19 cellular contexts compared by ENCODE assay signal in genomic region chr3:46989146-46989810, GRCh38. TPM values are rescaled to one million over a fixed set of nuclear protein-coding genes. Genes with fewer than 3 reads are reported as not detected.
DNase-seq lines count a peak whose midpoint lies in the region; ATAC-seq and TF ChIP-seq lines count a peak whose summit lies in the region.
"Had no signal": no experiment of that assay in that cellular context is flagged by ENCODE, and none has a peak within 500 bp of the region (broad histone marks: within the 10 kb centered on the region; RNA-seq: fewer than 3 reads in every experiment).

No MANE protein-coding gene starts in this region.

- no peak overlapping the region for H3K27ac ChIP-seq in endodermal cell (ENCODE audit: low read depth, low read length)
- H3K27ac ChIP-seq: neural progenitor cell, right lobe of liver had no signal

- whole genome bisulfite sequencing in endodermal cell (ENCODE audit: insufficient coverage in 1 of 2, insufficient read length in 1 of 2), 2 experiments = 85 to 87% methylated on average over 11 to 17 of the region's 17 CpGs

- H3K4me1 Mint-ChIP-seq in activated naive CD4-positive, alpha-beta T cell treated with anti-CD3 and anti-CD28 coated beads for 36 hours (ENCODE audit: low read depth) = peaks cover 50% of the 10 kb centered on the region
- H3K4me1 Mint-ChIP-seq in T-cell (peaks cover 62 to 74% (median 62%) of the 10 kb centered on the region in 3 donors), endodermal cell (peaks cover 30% of the 10 kb centered on the region), endothelial cell (ENCODE audit: unreplicated experiment) (peaks cover 41% of the 10 kb centered on the region)
- H3K4me1 Mint-ChIP-seq in stimulated activated naive CD8-positive, alpha-beta T cell treated with anti-CD3 and anti-CD28 coated beads, Interleukin-15, amount 100 ng/mL, for 72 hours = peaks cover 65% of the 10 kb centered on the region

- H3K4me3 Mint-ChIP-seq in activated naive CD4-positive, alpha-beta T cell treated with anti-CD3 and anti-CD28 coated beads for 36 hours = peak overlapping the region; percentile 82
- H3K4me3 Mint-ChIP-seq in T-cell (peak overlapping the region in 1 of 3 donors; percentile 67), endodermal cell (no peak overlapping the region), endothelial cell (ENCODE audit: unreplicated experiment) (no peak overlapping the region)
- H3K4me3 Mint-ChIP-seq in stimulated activated naive CD8-positive, alpha-beta T cell treated with anti-CD3 and anti-CD28 coated beads, Interleukin-15, amount 100 ng/mL, for 72 hours = peak overlapping the region; percentile 41 to 49
- H3K4me3 Mint-ChIP-seq: neural progenitor cell had no signal

- intact Hi-C loops in activated naive CD4-positive, alpha-beta T cell treated with anti-CD3 and anti-CD28 coated beads for 36 hours (cut with micrococcal nuclease) = loop anchor here (5.0 to 10.0 kb wide), 2 partner anchors 37 to 294 kb away; partner anchors contain the start of gene ALS2CL

- H3K9me3 Mint-ChIP-seq in activated naive CD4-positive, alpha-beta T cell treated with anti-CD3 and anti-CD28 coated beads for 36 hours = no peaks in the 10 kb centered on the region
- H3K9me3 Mint-ChIP-seq in T-cell (no peaks in the 10 kb centered on the region), endodermal cell (no peaks in the 10 kb centered on the region), endothelial cell (ENCODE audit: unreplicated experiment) (no peaks in the 10 kb centered on the region)
- H3K9me3 Mint-ChIP-seq in stimulated activated naive CD8-positive, alpha-beta T cell treated with anti-CD3 and anti-CD28 coated beads, Interleukin-15, amount 100 ng/mL, for 72 hours = no peaks in the 10 kb centered on the region
- H3K9me3 Mint-ChIP-seq: neural progenitor cell had no signal

- H3K9me3 ChIP-seq in endodermal cell (ENCODE audit: control insufficient read depth, low read length) = no peaks in the 10 kb centered on the region
- H3K9me3 ChIP-seq: right lobe of liver, vagina had no signal

- no peak overlapping the region for H3K4me3 ChIP-seq in endodermal cell (ENCODE audit: low read length)
- H3K4me3 ChIP-seq: lung, neural progenitor cell, right lobe of liver, vagina had no signal

- DNase-seq in activated naive CD4-positive, alpha-beta T cell treated with anti-CD3 and anti-CD28 coated beads for 36 hours = no peak
- no peak for DNase-seq in activated naive CD4-positive, alpha-beta T cell (lab: John Stamatoyannopoulos, UW)
- DNase-seq in T-cell (no peak), endodermal cell (peak; percentile 85), endothelial cell (ENCODE audit: low spot score) (no peak), GM03348 (ENCODE audit: low spot score) (no peak)
- no peak for DNase-seq in stimulated activated naive CD8-positive, alpha-beta T cell treated with anti-CD3 and anti-CD28 coated beads, Interleukin-15, amount 100 ng/mL, for 72 hours
- DNase-seq in activated CD4-positive, CD25-positive, alpha-beta regulatory T cell (lab: John Stamatoyannopoulos, UW) = no peak
- DNase-seq: effector memory CD4-positive, alpha-beta T cell; foreskin fibroblast; NCI-H1417; NCI-H226; OCI-M1; right lobe of liver; stimulated activated CD4-positive, alpha-beta T cell treated with anti-CD3 and anti-CD28 coated beads, Interleukin-4, amount 100 ng/mL, for 1 hour had no signal

- ATAC-seq in T-cell (replicated peaks in 1 of 4) = no peak
- no peak for ATAC-seq in stimulated activated naive CD8-positive, alpha-beta T cell treated with anti-CD3 and anti-CD28 coated beads, Interleukin-15, amount 100 ng/mL, for 72 hours
- ATAC-seq: activated CD4-positive, CD25-positive, alpha-beta regulatory T cell treated with anti-CD3 and anti-CD28 coated beads, Interleukin-2, amount 50 U/mL, for 24 hours; right lobe of liver had no signal

- no peak overlapping the region for H3K9ac ChIP-seq in endodermal cell (ENCODE audit: extremely low read depth, low read length, poor library complexity, severe bottlenecking)
- H3K9ac ChIP-seq: neural progenitor cell had no signal

- H3K27ac Mint-ChIP-seq in activated naive CD4-positive, alpha-beta T cell treated with anti-CD3 and anti-CD28 coated beads for 36 hours = peak overlapping the region; percentile 59
- H3K27ac Mint-ChIP-seq in T-cell = peak overlapping the region; percentile 78 to 95
- peak overlapping the region; percentile 82 for H3K27ac Mint-ChIP-seq in endodermal cell
- H3K27ac Mint-ChIP-seq in stimulated activated naive CD8-positive, alpha-beta T cell treated with anti-CD3 and anti-CD28 coated beads, Interleukin-15, amount 100 ng/mL, for 72 hours = no peak overlapping the region
- no peak overlapping the region for H3K27ac Mint-ChIP-seq in endothelial cell (ENCODE audit: unreplicated experiment)
- H3K27ac Mint-ChIP-seq: neural progenitor cell had no signal

- TF ChIP-seq CTCF in endodermal cell (conservative IDR thresholded peaks at IDR 0.05) (no peak), endothelial cell (IDR thresholded peaks at IDR 0.05; ENCODE audit: unreplicated experiment) (no peak)

- POLR2A ChIA-PET in T-cell (lab: Charles Lee) = no interaction called here

- peaks cover 10% of the 10 kb centered on the region for H3K4me1 ChIP-seq in endodermal cell (ENCODE audit: control insufficient read depth, insufficient read depth, low read length)
- H3K4me1 ChIP-seq: right lobe of liver had no signal

- CTCF ChIA-PET in activated naive CD4-positive, alpha-beta T cell treated with anti-CD3 and anti-CD28 coated beads for 36 hours (lab: Charles Lee) = interaction anchor here (0.5 kb wide), 1 partner anchor 38 kb away, joined by 4 read pairs; no protein-coding TSS in a partner anchor
- CTCF ChIA-PET in T-cell (lab: Charles Lee) = interaction anchor here in 1 of 2 donors (0.5 kb wide), 1 partner anchor 36 kb away, joined by 3 read pairs; no protein-coding TSS in a partner anchor

- no peaks in the 10 kb centered on the region for H3K27me3 Mint-ChIP-seq in activated naive CD4-positive, alpha-beta T cell treated with anti-CD3 and anti-CD28 coated beads for 36 hours (ENCODE audit: low read depth)
- H3K27me3 Mint-ChIP-seq in T-cell (no peaks in the 10 kb centered on the region), endodermal cell (ENCODE audit: insufficient read depth) (no peaks in the 10 kb centered on the region), endothelial cell (ENCODE audit: unreplicated experiment) (peaks cover 5% of the 10 kb centered on the region)
- H3K27me3 Mint-ChIP-seq in stimulated activated naive CD8-positive, alpha-beta T cell treated with anti-CD3 and anti-CD28 coated beads, Interleukin-15, amount 100 ng/mL, for 72 hours = no peaks in the 10 kb centered on the region

- peaks cover 4% of the 10 kb centered on the region for H3K36me3 ChIP-seq in endodermal cell (ENCODE audit: control insufficient read depth, insufficient read depth, low read length)
- H3K36me3 ChIP-seq: neural progenitor cell, right lobe of liver had no signal

- peaks cover 8% of the 10 kb centered on the region for H3K36me3 Mint-ChIP-seq in activated naive CD4-positive, alpha-beta T cell treated with anti-CD3 and anti-CD28 coated beads for 36 hours (ENCODE audit: low read depth)
- H3K36me3 Mint-ChIP-seq in T-cell = peaks cover 19% of the 10 kb centered on the region
- peaks cover 6% of the 10 kb centered on the region for H3K36me3 Mint-ChIP-seq in endodermal cell (ENCODE audit: low read depth)
- H3K36me3 Mint-ChIP-seq in endothelial cell (ENCODE audit: low read depth, unreplicated experiment) = peaks cover 18% of the 10 kb centered on the region
- H3K36me3 Mint-ChIP-seq: neural progenitor cell had no signal

- no peaks in the 10 kb centered on the region for H3K27me3 ChIP-seq in endodermal cell (ENCODE audit: control insufficient read depth, insufficient read depth, low read length, poor library complexity, severe bottlenecking)
- H3K27me3 ChIP-seq: neural progenitor cell, right lobe of liver, vagina had no signal

RNA-seq across cellular contexts. Expression of gene NBEAL2, which starts 9.8 kb away (rescaled TPM):
- 10 to 100 TPM; 85.0 to 92.4 TPM for total RNA-seq in activated naive CD4-positive, alpha-beta T cell treated with anti-CD3 and anti-CD28 coated beads for 36 hours
- total RNA-seq in T-cell = 100 to 1,000 TPM; 141 to 206 (median 182) TPM
- total RNA-seq in endodermal cell = 10 to 100 TPM; 59.2 to 64.0 TPM
- polyA plus RNA-seq in endodermal cell (2013, experiment 1 of 2) = 22.9 TPM
- polyA plus RNA-seq in endodermal cell (2013, experiment 2 of 2) = 17.8 TPM
- total RNA-seq in endothelial cell (ENCODE audit: unreplicated experiment) = 202 TPM

RNA-seq across cellular contexts. Expression of gene CCDC12, which starts 12.7 kb away (rescaled TPM):
- 10 to 100 TPM; 37.6 to 43.0 TPM for total RNA-seq in activated naive CD4-positive, alpha-beta T cell treated with anti-CD3 and anti-CD28 coated beads for 36 hours
- total RNA-seq in T-cell (10 to 100 TPM; 66.5 to 78.4 (median 72.8) TPM), endodermal cell (10 to 100 TPM; 46.7 to 47.8 TPM), endothelial cell (ENCODE audit: unreplicated experiment) (36.3 TPM)
- polyA plus RNA-seq in endodermal cell (2013, experiment 1 of 2) = 44.4 TPM
- 41.1 TPM for polyA plus RNA-seq in endodermal cell (2013, experiment 2 of 2)

Comparison
In these comparisons a context has a peak if more than half of its experiments do, and no peak if none do; other contexts are left out.
1. H3K27ac Mint-ChIP-seq: peak in activated naive CD4-positive, alpha-beta T cell treated with anti-CD3 and anti-CD28 coated beads for 36 hours (single experiment), T-cell (2 of 2) and endodermal cell (single experiment); none in stimulated activated naive CD8-positive, alpha-beta T cell treated with anti-CD3 and anti-CD28 coated beads, Interleukin-15, amount 100 ng/mL, for 72 hours (0 of 2) and endothelial cell (single experiment).
2. H3K4me3 Mint-ChIP-seq: peak in activated naive CD4-positive, alpha-beta T cell treated with anti-CD3 and anti-CD28 coated beads for 36 hours (single experiment) and stimulated activated naive CD8-positive, alpha-beta T cell treated with anti-CD3 and anti-CD28 coated beads, Interleukin-15, amount 100 ng/mL, for 72 hours (2 of 2); none in endodermal cell (single experiment) and endothelial cell (single experiment).